In genomic region chr2:221492606-221493005, GRCh38 we compare ENCODE assay signal across 15 cellular contexts.
"Had no signal": no experiment of that assay in that cellular context is flagged by ENCODE, and none has a peak within 500 bp of the region (broad histone marks: within the 10 kb centered on the region; RNA-seq: fewer than 3 reads in every experiment).

No MANE protein-coding gene starts in this region.

- H3K9me3 Mint-ChIP-seq: activated B cell treated with CpG ODN at 0.5 μM for 24 hours; activated naive CD8-positive, alpha-beta T cell treated with anti-CD3 and anti-CD28 coated beads, Interleukin-2, amount 50 U/mL, for 24 hours; memory B cell; natural killer cell treated with Interleukin-12 subunit alpha and Interleukin-12 subunit beta and Interleukin-15 and Interleukin-18, amount 100 ng/mL, for 72 hours had no signal

- H3K36me3 Mint-ChIP-seq: natural killer cell treated with Interleukin-12 subunit alpha and Interleukin-12 subunit beta and Interleukin-15 and Interleukin-18, amount 100 ng/mL, for 72 hours had no signal

- H3K4me1 Mint-ChIP-seq: activated naive CD8-positive, alpha-beta T cell treated with anti-CD3 and anti-CD28 coated beads, Interleukin-2, amount 50 U/mL, for 24 hours had no signal

- H3K4me3 Mint-ChIP-seq: activated B cell treated with CpG ODN at 0.5 μM for 24 hours; activated CD4-positive, alpha-beta T cell treated with anti-CD3 and anti-CD28 coated beads, Interleukin-2, amount 10 ng/mL, durations not matched to agents 24 days and 14 days; activated naive CD8-positive, alpha-beta T cell treated with anti-CD3 and anti-CD28 coated beads, Interleukin-2, amount 50 U/mL, for 24 hours; memory B cell; natural killer cell treated with Interleukin-12 subunit alpha and Interleukin-12 subunit beta and Interleukin-15 and Interleukin-18, amount 100 ng/mL, for 72 hours; T-helper 17 cell had no signal

- DNase-seq: activated B cell treated with CpG ODN at 0.5 μM for 24 hours; activated CD4-positive, alpha-beta T cell treated with anti-CD3 and anti-CD28 coated beads, Interleukin-2, amount 10 ng/mL, durations not matched to agents 24 days and 14 days; activated naive CD4-positive, alpha-beta T cell treated with Interleukin-2 at 50 U/mL for 16 hours; activated naive CD8-positive, alpha-beta T cell treated with anti-CD3 and anti-CD28 coated beads, Interleukin-2, amount 50 U/mL, for 24 hours; cortex of kidney; effector memory CD4-positive, alpha-beta T cell; gastrocnemius medialis; heart right ventricle; kidney; left ventricle myocardium inferior; stimulated activated CD4-positive, alpha-beta T cell treated with anti-CD3 and anti-CD28 coated beads, Interleukin-4, amount 100 ng/mL, for 24 hours; stomach; T-helper 17 cell had no signal

- ATAC-seq: activated naive CD8-positive, alpha-beta T cell treated with anti-CD3 and anti-CD28 coated beads, Interleukin-2, amount 50 U/mL, for 24 hours; gastrocnemius medialis; heart right ventricle; natural killer cell treated with Interleukin-12 subunit alpha and Interleukin-12 subunit beta and Interleukin-15 and Interleukin-18, amount 100 ng/mL, for 72 hours; T-helper 17 cell had no signal

- H3K27ac Mint-ChIP-seq: activated B cell treated with CpG ODN at 0.5 μM for 24 hours; activated CD4-positive, alpha-beta T cell treated with anti-CD3 and anti-CD28 coated beads, Interleukin-2, amount 10 ng/mL, durations not matched to agents 24 days and 14 days; activated naive CD8-positive, alpha-beta T cell treated with anti-CD3 and anti-CD28 coated beads, Interleukin-2, amount 50 U/mL, for 24 hours; memory B cell; natural killer cell treated with Interleukin-12 subunit alpha and Interleukin-12 subunit beta and Interleukin-15 and Interleukin-18, amount 100 ng/mL, for 72 hours; T-helper 17 cell had no signal

- H3K27me3 Mint-ChIP-seq: activated B cell treated with CpG ODN at 0.5 μM for 24 hours; activated naive CD8-positive, alpha-beta T cell treated with anti-CD3 and anti-CD28 coated beads, Interleukin-2, amount 50 U/mL, for 24 hours; memory B cell; natural killer cell treated with Interleukin-12 subunit alpha and Interleukin-12 subunit beta and Interleukin-15 and Interleukin-18, amount 100 ng/mL, for 72 hours; T-helper 17 cell had no signal
